ENCODE assay signal across 12 cellular contexts in genomic region chr1:27570383-27570755, GRCh38. TPM values are rescaled to one million over a fixed set of nuclear protein-coding genes. Genes with fewer than 3 reads are reported as not detected.
DNase-seq lines count a peak whose midpoint lies in the region; ATAC-seq, FAIRE-seq and TF ChIP-seq lines count a peak whose summit lies in the region.
"Had no signal": no experiment of that assay in that cellular context is flagged by ENCODE, and none has a peak within 500 bp of the region (broad histone marks: within the 10 kb centered on the region; RNA-seq: fewer than 3 reads in every experiment).

No MANE protein-coding gene starts in this region.

- peak overlapping the region; percentile 69 for H2BK12ac ChIP-seq in neuronal stem cell (ENCODE audit: low read length)

- no peak overlapping the region for H4K8ac ChIP-seq in neuronal stem cell (ENCODE audit: low read depth, low read length)

- peak overlapping the region; percentile 58 for H3K27ac ChIP-seq in HepG2 (ENCODE audit: extremely low read length, insufficient read depth, low read length)
- H3K27ac ChIP-seq in right lobe of liver: no peak overlapping the region
- peak overlapping the region; percentile 95 for H3K27ac ChIP-seq in cardiac muscle cell
- H3K27ac ChIP-seq in neuronal stem cell (replicated peaks; ENCODE audit: low read length): peak overlapping the region; percentile 93
- H3K27ac ChIP-seq in vagina: peak overlapping the region; percentile 96
- H3K27ac ChIP-seq: SJCRH30 had no signal

- no peak for TF ChIP-seq EP300 in HepG2 (IDR thresholded peaks at IDR 0.05; ENCODE audit: low read depth in 2 of 2, low read length in 2 of 2)
- no peak for TF ChIP-seq EP300 in HepG2 (CRISPR knock-in tag; IDR thresholded peaks at IDR 0.05; ENCODE audit: borderline replicate concordance)

- peak overlapping the region; percentile 75 for H2AK5ac ChIP-seq in neuronal stem cell (ENCODE audit: low read depth, low read length)

- intact Hi-C loops in HepG2 (cut with micrococcal nuclease; ENCODE audit: unreplicated experiment): loop anchor here (5.0 kb wide), 1 partner anchor 43 kb away; no protein-coding TSS in a partner anchor
- intact Hi-C loops in right lobe of liver (cut with DNase I): no loop called here
- intact Hi-C loops in vagina (cut with DNase I): no loop called here

- TF ChIP-seq CTCF in HepG2 (CRISPR knock-in tag; IDR thresholded peaks at IDR 0.05): no peak
- TF ChIP-seq CTCF in right lobe of liver (IDR thresholded peaks at IDR 0.05): no peak
- TF ChIP-seq CTCF in cardiac muscle cell (IDR thresholded peaks at IDR 0.05; ENCODE audit: low read depth, low read length): no peak
- no peak for TF ChIP-seq CTCF in vagina (IDR thresholded peaks at IDR 0.05)

- H3K27me3 ChIP-seq in HepG2 (ENCODE audit: control insufficient read depth in 1 of 2, insufficient read depth in 2 of 2, low read length in 2 of 2) (no peaks in the 10 kb centered on the region), right lobe of liver (no peaks in the 10 kb centered on the region), cardiac muscle cell (no peaks in the 10 kb centered on the region), neuronal stem cell (ENCODE audit: control insufficient read depth in 3 of 3, insufficient read depth in 3 of 3, low read depth in 1 of 3, low read length in 3 of 3) (no peaks in the 10 kb centered on the region), vagina (no peaks in the 10 kb centered on the region)
- H3K27me3 ChIP-seq: SJCRH30 had no signal

- no peak overlapping the region for H3K14ac ChIP-seq in neuronal stem cell (ENCODE audit: low read length)

- peaks cover 15% of the 10 kb centered on the region for H4K20me1 ChIP-seq in HepG2 (ENCODE audit: insufficient read depth, low read length)

- H2BK5ac ChIP-seq in neuronal stem cell (ENCODE audit: low read length): peak overlapping the region; percentile 96

- no peak for TF ChIP-seq RAD21 in HepG2 (CRISPR knock-in tag; IDR thresholded peaks at IDR 0.05)

- peak overlapping the region; percentile 29 for H3K23ac ChIP-seq in neuronal stem cell (ENCODE audit: low read depth, low read length, poor library complexity)

- no peak overlapping the region for H2BK15ac ChIP-seq in neuronal stem cell (ENCODE audit: low read length)

- no peak for DNase-seq in HepG2 (ENCODE audit: low spot score)
- no peak for DNase-seq in right lobe of liver
- no peak for DNase-seq in cardiac muscle cell (ENCODE audit: low read depth in 1 of 2, low spot score in 1 of 2)
- no peak for DNase-seq in neuronal stem cell (ENCODE audit: low spot score)
- no peak for DNase-seq in vagina (ENCODE audit: extremely low spot score in 2 of 2)
- DNase-seq in Ammon's horn (ENCODE audit: low spot score): no peak
- DNase-seq in NCI-H524 (lab: John Stamatoyannopoulos, UW): no peak
- no peak for DNase-seq in NCI-H526 treated with DMSO at 0.1 percent for 48 hours (lab: John Stamatoyannopoulos, UW)
- DNase-seq: activated CD4-positive, CD25-positive, alpha-beta regulatory T cell treated with anti-CD3 and anti-CD28 coated beads, Interleukin-2, amount 50 U/mL, for 72 hours; activated effector memory CD4-positive, alpha-beta T cell treated with anti-CD3 and anti-CD28 coated beads, Interleukin-2, amount 50 U/mL, for 16 hours; NCI-H2081 treated with DMSO at 0.1 percent for 48 hours; SJCRH30 had no signal

- H3K18ac ChIP-seq in neuronal stem cell (ENCODE audit: low read length): peak overlapping the region; percentile 95

- H3K36me3 ChIP-seq in HepG2 (replicated peaks in 1 of 2; ENCODE audit: control insufficient read depth in 1 of 2, insufficient read depth in 2 of 2, low read length in 2 of 2): no peaks in the 10 kb centered on the region
- no peaks in the 10 kb centered on the region for H3K36me3 ChIP-seq in right lobe of liver
- H3K36me3 ChIP-seq in cardiac muscle cell: no peaks in the 10 kb centered on the region
- peaks cover 2 to 4% of the 10 kb centered on the region in 2 donors for H3K36me3 ChIP-seq in neuronal stem cell (replicated peaks in 1 of 2; ENCODE audit: control insufficient read depth in 2 of 2, insufficient read depth in 2 of 2, low read length in 2 of 2)
- no peaks in the 10 kb centered on the region for H3K36me3 ChIP-seq in vagina

- POLR2A ChIA-PET in HepG2 (lab: Yijun Ruan, JAX): interaction anchor here (1.0 to 4.2 kb wide), 6 partner anchors 13 to 80 kb away, joined by 3 to 30 read pairs (median 5); partner anchors contain the start of gene WASF2

- in situ Hi-C loops in HepG2 (cut with HindIII; ENCODE audit: extremely low pct_ligation_motif_present, low pct_unique_long_range_greater_than_20kb): no loop called here

- WGBS in HepG2 (ENCODE audit: low lambda C conversion rate): 0% methylated on average over 1 of the region's 2 CpGs
- WGBS in right lobe of liver (ENCODE audit: insufficient coverage, low coverage, low lambda C conversion rate, missing lambda C conversion rate): 55% methylated on average over 2 of the region's 2 CpGs
- WGBS in neuronal stem cell (ENCODE audit: extremely low coverage in 2 of 2, insufficient read length in 2 of 2, insufficient replicate concordance in 1 of 2), 2 donors: no CpG with 5 or more reads among the region's 2 CpGs

- CTCF ChIA-PET in HepG2 (lab: Yijun Ruan, JAX; ENCODE audit: low intra/inter-chr PET ratio, low total read pairs): interaction anchor here (1.3 kb wide), 1 partner anchor 13 kb away, joined by 3 read pairs; no protein-coding TSS in a partner anchor

- peak overlapping the region; percentile 30; the same call in 1 of the 2 replicates for H3K9ac ChIP-seq in HepG2 (ENCODE audit: insufficient read depth, low read depth, low read length)
- peak overlapping the region; percentile 85 for H3K9ac ChIP-seq in neuronal stem cell (ENCODE audit: low read depth, low read length, poor library complexity)

- ATAC-seq in HepG2 (no peak), right lobe of liver (no peak)

- H3K79me1 ChIP-seq in neuronal stem cell (ENCODE audit: low read depth, low read length): peaks cover 2% of the 10 kb centered on the region

- H3K4me1 ChIP-seq in HepG2 (ENCODE audit: insufficient read depth, low read length) (peaks cover 95% of the 10 kb centered on the region), right lobe of liver (peaks cover 0 to 51% (median 20%) of the 10 kb centered on the region in 4 donors), cardiac muscle cell (ENCODE audit: low read depth) (peaks cover 92% of the 10 kb centered on the region), neuronal stem cell (ENCODE audit: control insufficient read depth in 2 of 2, insufficient read depth in 1 of 2, low read depth in 1 of 2, low read length in 2 of 2) (peaks cover 79 to 90% of the 10 kb centered on the region in 2 donors), vagina (peaks cover 96% of the 10 kb centered on the region)

- BruUV-seq in HepG2 (replicated peaks; lab: Mats Ljungman, UMichigan): no TSS peak

- peak overlapping the region; percentile 33 for H2BK120ac ChIP-seq in neuronal stem cell (ENCODE audit: low read depth, low read length)

- no peak for FAIRE-seq in HepG2 (lab: Jason Lieb, UNC)

- no peaks in the 10 kb centered on the region for H3K9me3 ChIP-seq in HepG2 (ENCODE audit: low read length)
- H3K9me3 ChIP-seq in right lobe of liver: no peaks in the 10 kb centered on the region
- H3K9me3 ChIP-seq in cardiac muscle cell (ENCODE audit: low read depth): no peaks in the 10 kb centered on the region
- no peaks in the 10 kb centered on the region for H3K9me3 ChIP-seq in neuronal stem cell (replicated peaks in 1 of 2; ENCODE audit: control insufficient read depth in 2 of 2, insufficient read depth in 1 of 2, low read depth in 1 of 2, low read length in 2 of 2)
- no peaks in the 10 kb centered on the region for H3K9me3 ChIP-seq in vagina
- H3K9me3 ChIP-seq: SJCRH30 had no signal

- H3K4me3 ChIP-seq in HepG2 (replicated peaks in 1 of 3; ENCODE audit: insufficient read depth in 1 of 3, low read depth in 2 of 3, low read length in 3 of 3) (peak overlapping the region in 2 of 3 experiments; percentile 18 to 66; a peak in 1 of 6 replicates), right lobe of liver (no peak overlapping the region), cardiac muscle cell (no peak overlapping the region), neuronal stem cell (ENCODE audit: low read length in 2 of 2) (no peak overlapping the region), vagina (no peak overlapping the region)
- H3K4me3 ChIP-seq: SJCRH30 had no signal

- TF ChIP-seq POLR2A in HepG2 (IDR thresholded peaks at IDR 0.05; ENCODE audit: insufficient read depth in 1 of 2, low read depth in 2 of 2, low read length in 2 of 2) (no peak), right lobe of liver (IDR thresholded peaks at IDR 0.05) (no peak), vagina (IDR thresholded peaks at IDR 0.05) (no peak)

- peak overlapping the region; percentile 72 for H3K4ac ChIP-seq in neuronal stem cell (ENCODE audit: low read length)

- no peak overlapping the region for H2AFZ ChIP-seq in HepG2 (ENCODE audit: low read length)
- H2AFZ ChIP-seq in neuronal stem cell (ENCODE audit: low read length): no peak overlapping the region

- H4K91ac ChIP-seq in neuronal stem cell (ENCODE audit: low read depth, low read length, poor library complexity): peak overlapping the region; percentile 86

- H3K79me2 ChIP-seq in HepG2 (ENCODE audit: insufficient read depth, low read length): peaks cover 31% of the 10 kb centered on the region

- H3K4me2 ChIP-seq in HepG2 (ENCODE audit: low read depth, low read length) (peak overlapping the region; percentile 95), neuronal stem cell (ENCODE audit: insufficient read depth, low read length, poor library complexity, severe bottlenecking) (peak overlapping the region; percentile 37)

RNA-seq across cellular contexts. Expression of gene AHDC1, which starts 33.6 kb away (rescaled TPM):
- 2.6 and 2.7 TPM in 2 replicates for total RNA-seq in HepG2 (2016; rRNA removed; fragmentation: Illumina TruSeq; extraction: Trizol)
- total RNA-seq in HepG2 (2016; cell fraction: cytosol; rRNA removed; fragmentation: Illumina TruSeq; extraction: Trizol; ENCODE audit: low read depth): 1.9 and 2.6 TPM in 2 replicates
- total RNA-seq in HepG2 (2016; cell fraction: insoluble cytoplasmic fraction; rRNA removed; fragmentation: Illumina TruSeq; extraction: Trizol): 3.1 and 3.5 TPM in 2 replicates
- total RNA-seq in HepG2 (2016; cell fraction: membrane; rRNA removed; fragmentation: Illumina TruSeq; extraction: Trizol): 1.6 and 2.4 TPM in 2 replicates
- 3.0 and 6.6 TPM in 2 replicates for total RNA-seq in HepG2 (2016; cell fraction: nucleus; rRNA removed; fragmentation: Illumina TruSeq; extraction: Trizol)
- 1.0 and 1.2 TPM in 2 replicates for polyA plus RNA-seq in HepG2 (2011; rRNA removed)
- 0.52 and 0.72 TPM in 2 replicates for polyA plus RNA-seq in HepG2 (2011; cell fraction: cytosol; rRNA removed)
- 7.0 and 8.3 TPM in 2 replicates for polyA plus RNA-seq in HepG2 (2011; cell fraction: nucleus; rRNA removed)
- polyA plus RNA-seq in HepG2 (2012): 4.7 and 7.3 TPM in 2 replicates
- polyA plus RNA-seq in HepG2 (2016; cell fraction: cytosol; fragmentation: Illumina TruSeq; extraction: Trizol; ENCODE audit: low read depth): 0.24 and 0.35 TPM in 2 replicates
- polyA plus RNA-seq in HepG2 (2016; cell fraction: insoluble cytoplasmic fraction; fragmentation: Illumina TruSeq; extraction: Trizol; ENCODE audit: low read depth): 3.9 and 4.0 TPM in 2 replicates
- 0.32 and 0.57 TPM in 2 replicates for polyA plus RNA-seq in HepG2 (2016; cell fraction: membrane; fragmentation: Illumina TruSeq; extraction: Trizol; ENCODE audit: low read depth)
- 12.2 and 16.8 TPM in 2 replicates for polyA plus RNA-seq in HepG2 (2016; cell fraction: nucleus; fragmentation: Illumina TruSeq; extraction: Trizol; ENCODE audit: insufficient read depth, low read depth)
- polyA minus RNA-seq in HepG2 (2011; rRNA and poly(A)+ RNA removed; ENCODE audit: low replicate concordance): 3.1 and 6.5 TPM in 2 replicates
- polyA minus RNA-seq in HepG2 (2011; cell fraction: cytosol; rRNA and poly(A)+ RNA removed): 3.1 and 3.7 TPM in 2 replicates
- polyA minus RNA-seq in HepG2 (2011; cell fraction: nucleus; rRNA and poly(A)+ RNA removed): 5.1 and 5.3 TPM in 2 replicates
- total RNA-seq in right lobe of liver: 10 to 100 TPM in 3 of 6 experiments, 1 to 10 TPM in 3; 5.5 to 21.3 (median 10.9) TPM
- total RNA-seq in cardiac muscle cell: 31.0 and 58.1 TPM in 2 replicates
- 16.3 and 21.1 TPM in 2 replicates for polyA plus RNA-seq in cardiac muscle cell
- 22.9 TPM for polyA plus RNA-seq in neuronal stem cell (2013, experiment 1 of 2)
- 22.9 TPM for polyA plus RNA-seq in neuronal stem cell (2013, experiment 2 of 2)
- 62.4 TPM for total RNA-seq in vagina

Comparison
In these comparisons a context has a peak if more than half of its experiments do, and no peak if none do; other contexts are left out.
1. H3K27ac ChIP-seq: peak in HepG2 (single experiment), cardiac muscle cell (single experiment), neuronal stem cell (single experiment) and vagina (single experiment); none in right lobe of liver (0 of 3).
2. H3K4me3 ChIP-seq: peak in HepG2 (2 of 3); none in right lobe of liver (0 of 3), cardiac muscle cell (single experiment), neuronal stem cell (0 of 2) and vagina (0 of 2).